27 cellular contexts compared by ENCODE assay signal in the genomic region with DNA sequence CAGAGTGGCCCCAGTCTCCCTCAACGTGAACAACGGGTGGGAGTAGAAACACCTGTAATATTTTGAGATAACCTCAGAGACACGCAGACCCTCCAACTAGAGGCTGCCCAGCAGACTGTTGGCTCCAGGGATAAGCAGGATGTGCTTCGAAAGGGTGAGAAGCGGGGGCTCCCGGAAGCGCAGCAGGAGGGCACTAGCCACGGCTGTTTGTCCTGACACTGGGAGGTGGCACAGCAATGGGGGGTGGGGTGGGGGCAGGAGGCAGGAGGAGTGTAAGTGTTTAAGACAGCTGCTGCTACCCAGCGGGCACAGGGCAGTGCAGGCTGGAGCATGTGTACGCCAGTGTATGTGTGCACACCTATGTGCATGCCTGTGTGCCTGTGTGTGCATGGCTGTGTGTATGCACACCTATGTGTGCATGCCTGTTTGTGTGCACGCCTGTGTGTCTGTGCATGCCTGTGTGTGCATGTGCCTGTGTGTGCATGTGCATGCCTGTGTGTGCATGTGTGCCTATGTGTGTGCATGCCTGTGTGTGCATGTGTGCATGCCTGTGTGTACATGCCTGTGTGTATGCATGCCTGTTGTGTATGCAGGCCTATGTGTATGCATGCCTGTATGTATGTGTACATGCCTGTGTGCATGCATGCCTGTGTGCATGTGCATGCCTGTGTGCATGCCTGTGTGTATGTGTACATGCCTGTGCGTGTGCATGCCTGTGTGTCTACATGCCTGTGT.
"Had no signal": no experiment of that assay in that cellular context is flagged by ENCODE, and none has a peak within 500 bp of the region (broad histone marks: within the 10 kb centered on the region; RNA-seq: fewer than 3 reads in every experiment).

No MANE protein-coding gene starts in this region.

- H3K27ac ChIP-seq: cardiac muscle cell, heart right ventricle had no signal

- H3K4me1 ChIP-seq: heart right ventricle had no signal

- DNase-seq: activated CD4-positive, alpha-beta T cell treated with anti-CD3 and anti-CD28 coated beads for 4 hours; activated CD4-positive, alpha-beta T cell treated with anti-CD3 and anti-CD28 coated beads, Interleukin-2, amount 50 U/mL, for 48 hours; activated CD4-positive, CD25-positive, alpha-beta regulatory T cell; activated CD8-positive, alpha-beta memory T cell treated with anti-CD3 and anti-CD28 coated beads, Interleukin-2, amount 50 U/mL, for 48 hours; activated naive CD4-positive, alpha-beta T cell treated with anti-CD3 and anti-CD28 coated beads for 36 hours; activated naive CD8-positive, alpha-beta T cell treated with anti-CD3 and anti-CD28 coated beads, Interleukin-2, amount 10 ng/mL, durations not matched to agents 7 days and 5 days; activated T-cell treated with anti-CD3 and anti-CD28 coated beads, Interleukin-2, amount 50 U/mL, for 4 hours; amniotic stem cell; effector CD4-positive, alpha-beta T cell; erythroblast; foreskin fibroblast; heart right ventricle; islet precursor cell; left colon; nephron progenitor cell; nucleus accumbens; small intestine; stimulated activated CD4-positive, alpha-beta T cell treated with anti-CD3 and anti-CD28 coated beads, Interleukin-15, amount 100 ng/mL, for 24 hours; stimulated activated naive CD4-positive, alpha-beta T cell; substantia nigra; thyroid gland had no signal

- H3K4me3 ChIP-seq: cardiac muscle cell, heart right ventricle, thyroid gland had no signal

- H3K27me3 Mint-ChIP-seq: activated naive CD8-positive, alpha-beta T cell treated with anti-CD3 and anti-CD28 coated beads, Interleukin-2, amount 10 ng/mL, durations not matched to agents 7 days and 5 days had no signal

- H3K36me3 Mint-ChIP-seq: activated naive CD8-positive, alpha-beta T cell treated with anti-CD3 and anti-CD28 coated beads, Interleukin-2, amount 10 ng/mL, durations not matched to agents 7 days and 5 days; memory B cell had no signal

- H3K4me3 Mint-ChIP-seq: activated naive CD4-positive, alpha-beta T cell treated with anti-CD3 and anti-CD28 coated beads for 36 hours; activated naive CD8-positive, alpha-beta T cell treated with anti-CD3 and anti-CD28 coated beads, Interleukin-2, amount 10 ng/mL, durations not matched to agents 7 days and 5 days; activated T-cell treated with anti-CD3 and anti-CD28 coated beads, Interleukin-2, amount 50 U/mL, for 4 hours; dendritic cell treated with granulocyte-macrophage colony-stimulating factor and Interleukin-4, amounts not matched to agents 40 ng/mL and 50 ng/mL, for 4 days; memory B cell; nephron progenitor cell; T-helper 1 cell treated with Interleukin-12 subunit alpha and Interleukin-12 subunit beta and Interleukin-4 antibody, amounts not matched to agents 30 μg/mL and 1 μg/mL, for 36 hours had no signal

- ATAC-seq: activated T-cell treated with anti-CD3 and anti-CD28 coated beads, Interleukin-2, amount 50 U/mL, for 4 hours; heart right ventricle; left colon; sciatic nerve had no signal

- H3K36me3 ChIP-seq: cardiac muscle cell, heart right ventricle, thyroid gland had no signal

- H3K9me3 Mint-ChIP-seq: activated naive CD4-positive, alpha-beta T cell treated with anti-CD3 and anti-CD28 coated beads for 36 hours; activated naive CD8-positive, alpha-beta T cell treated with anti-CD3 and anti-CD28 coated beads, Interleukin-2, amount 10 ng/mL, durations not matched to agents 7 days and 5 days; activated T-cell treated with anti-CD3 and anti-CD28 coated beads, Interleukin-2, amount 50 U/mL, for 4 hours; activated T-helper 2 cell treated with anti-CD3 and anti-CD28 coated beads, Interferon-gamma antibody, Interleukin-2, Interleukin-4, amounts not matched to agents 10 μg/mL and 5 μg/mL and 100 μg/mL, durations not matched to agents 14 hours and 24 hours and 36 hours; dendritic cell treated with granulocyte-macrophage colony-stimulating factor and Interleukin-4, amounts not matched to agents 40 ng/mL and 50 ng/mL, for 4 days; memory B cell; T-helper 1 cell treated with Interleukin-12 subunit alpha and Interleukin-12 subunit beta and Interleukin-4 antibody, amounts not matched to agents 30 μg/mL and 1 μg/mL, for 36 hours had no signal

- H3K4me1 Mint-ChIP-seq: activated naive CD8-positive, alpha-beta T cell treated with anti-CD3 and anti-CD28 coated beads, Interleukin-2, amount 10 ng/mL, durations not matched to agents 7 days and 5 days; memory B cell had no signal

- FAIRE-seq: small intestine had no signal

- H3K27ac Mint-ChIP-seq: activated naive CD4-positive, alpha-beta T cell treated with anti-CD3 and anti-CD28 coated beads for 36 hours; activated naive CD8-positive, alpha-beta T cell treated with anti-CD3 and anti-CD28 coated beads, Interleukin-2, amount 10 ng/mL, durations not matched to agents 7 days and 5 days; activated T-helper 2 cell treated with anti-CD3 and anti-CD28 coated beads, Interferon-gamma antibody, Interleukin-2, Interleukin-4, amounts not matched to agents 10 μg/mL and 5 μg/mL and 100 μg/mL, durations not matched to agents 14 hours and 24 hours and 36 hours; dendritic cell treated with granulocyte-macrophage colony-stimulating factor and Interleukin-4, amounts not matched to agents 40 ng/mL and 50 ng/mL, for 4 days; memory B cell; nephron progenitor cell; T-helper 1 cell treated with Interleukin-12 subunit alpha and Interleukin-12 subunit beta and Interleukin-4 antibody, amounts not matched to agents 30 μg/mL and 1 μg/mL, for 36 hours had no signal

- H3K27me3 ChIP-seq: cardiac muscle cell, thyroid gland had no signal

- H3K9me3 ChIP-seq: heart right ventricle, thyroid gland had no signal
